9 cellular contexts compared by ENCODE assay signal in genomic region chr15:48250640-48251076, GRCh38. TPM values are rescaled to one million over a fixed set of nuclear protein-coding genes. Genes with fewer than 3 reads are reported as not detected.
DNase-seq lines count a peak whose midpoint lies in the region; ATAC-seq, FAIRE-seq and TF ChIP-seq lines count a peak whose summit lies in the region.
"Had no signal": no experiment of that assay in that cellular context is flagged by ENCODE, and none has a peak within 500 bp of the region (broad histone marks: within the 10 kb centered on the region; RNA-seq: fewer than 3 reads in every experiment).

No MANE protein-coding gene starts in this region.

- no peak for TF ChIP-seq POLR2A in A549 (IDR thresholded peaks at IDR 0.05; ENCODE audit: low read length)

- H3K4me1 ChIP-seq in A549 (no peaks in the 10 kb centered on the region), mucosa of descending colon (ENCODE audit: low read depth) (no peaks in the 10 kb centered on the region)

- peak; percentile 52 for TF ChIP-seq CTCF in A549 (IDR thresholded peaks at IDR 0.05)
- TF ChIP-seq CTCF in GM10266 (IDR thresholded peaks at IDR 0.05; ENCODE audit: control insufficient read depth, insufficient read depth, low read depth, missing control alignments), result peak; percentile 69
- TF ChIP-seq CTCF in dorsolateral prefrontal cortex (IDR thresholded peaks at IDR 0.05 in 54 of 56, conservative IDR thresholded peaks at IDR 0.05 in 2 of 56; ENCODE audit: low read depth in 1 of 56, partially characterized antibody in 56 of 56), result peak; percentile 34 to 75 (median 60)
- no peak for TF ChIP-seq CTCF in mucosa of descending colon (IDR thresholded peaks at IDR 0.05)

- 3% methylated on average over 6 of the region's 6 CpGs for WGBS in A549 (ENCODE audit: missing lambda C conversion rate)

- H3K27ac ChIP-seq in A549, result no peak overlapping the region
- no peak overlapping the region for H3K27ac ChIP-seq in dorsolateral prefrontal cortex

- DNase-seq in A549 (ENCODE audit: low read depth in 1 of 2, low spot score in 1 of 2) (peak; percentile 13 to 67), GM10266 (ENCODE audit: extremely low spot score) (peak; percentile 51), LHCN-M2 (ENCODE audit: low read depth) (peak; percentile 73), RKO (ENCODE audit: low spot score) (peak; percentile 73), dorsolateral prefrontal cortex (peak in 1 of 10 donors; percentile 19), mucosa of descending colon (peak in 1 of 3 donors; percentile 71)
- no peak for DNase-seq in activated T-cell treated with anti-CD3 and anti-CD28 coated beads, Interleukin-2, amount 50 U/mL, for 24 hours

- H3K36me3 ChIP-seq in mucosa of descending colon (ENCODE audit: low read depth), result no peaks in the 10 kb centered on the region

- H3K27me3 Mint-ChIP-seq in activated T-cell treated with anti-CD3 and anti-CD28 coated beads, Interleukin-2, amount 50 U/mL, for 24 hours, result peaks cover 17% of the 10 kb centered on the region

- no peak overlapping the region for H3K4me3 ChIP-seq in A549
- H3K4me3 ChIP-seq in dorsolateral prefrontal cortex, result no peak overlapping the region
- H3K4me3 ChIP-seq in mucosa of descending colon, result no peak overlapping the region

- no peaks in the 10 kb centered on the region for H3K4me1 Mint-ChIP-seq in activated T-cell treated with anti-CD3 and anti-CD28 coated beads, Interleukin-2, amount 50 U/mL, for 24 hours (ENCODE audit: low read depth)

- no peak overlapping the region for H3K4me3 Mint-ChIP-seq in activated T-cell treated with anti-CD3 and anti-CD28 coated beads, Interleukin-2, amount 50 U/mL, for 24 hours

- H3K9me3 Mint-ChIP-seq in activated T-cell treated with anti-CD3 and anti-CD28 coated beads, Interleukin-2, amount 50 U/mL, for 24 hours, result no peaks in the 10 kb centered on the region

- ATAC-seq in A549 (peak; percentile 55 to 56; a peak in 4 of 6 replicates), mucosa of descending colon (peak; percentile 64), GM21576 (IDR thresholded peaks at IDR 0.05; ENCODE audit: unreplicated experiment) (no peak)

- POLR2A ChIA-PET in A549 (lab: Yijun Ruan, JAX), result no interaction called here

- TF ChIP-seq RAD21 in A549 (conservative IDR thresholded peaks at IDR 0.05 in 1 of 2, IDR thresholded peaks at IDR 0.05 in 1 of 2), result peak; percentile 59

- no peak for TF ChIP-seq EP300 in A549 (IDR thresholded peaks at IDR 0.05)

- no peak overlapping the region for H3K27ac Mint-ChIP-seq in activated T-cell treated with anti-CD3 and anti-CD28 coated beads, Interleukin-2, amount 50 U/mL, for 24 hours

- no peak for FAIRE-seq in A549 (lab: Jason Lieb, UNC)

- H3K9me3 ChIP-seq in A549, result no peaks in the 10 kb centered on the region
- H3K9me3 ChIP-seq in mucosa of descending colon, result no peaks in the 10 kb centered on the region

- no peaks in the 10 kb centered on the region for H3K36me3 Mint-ChIP-seq in activated T-cell treated with anti-CD3 and anti-CD28 coated beads, Interleukin-2, amount 50 U/mL, for 24 hours (ENCODE audit: low read depth)

- H3K4me2 ChIP-seq in A549, result no peak overlapping the region

- CTCF ChIA-PET in A549 (lab: Yijun Ruan, JAX), result interaction anchor here (0.6 to 1.8 kb wide), 7 partner anchors 18 to 1054 kb away, joined by 3 to 7 read pairs (median 3); no protein-coding TSS in a partner anchor

- H3K27me3 ChIP-seq in dorsolateral prefrontal cortex, result no peaks in the 10 kb centered on the region

- intact Hi-C loops in dorsolateral prefrontal cortex (cut with DNase I), result no loop called here
- intact Hi-C loops in mucosa of descending colon (cut with DNase I, micrococcal nuclease), result loop anchor here in 1 of 2 donors (10.0 kb wide), 1 partner anchor 1056 kb away; no protein-coding TSS in a partner anchor

TF ChIP-seq in A549, 52 proteins besides CTCF, POLR2A, EP300 and RAD21:
- TF ChIP-seq POLR2AphosphoS2 (conservative IDR thresholded peaks at IDR 0.05; ENCODE audit: low read length) (no peak), SMC3 (IDR thresholded peaks at IDR 0.05) (peak; percentile 51; the same call in 2 of the 3 replicates)

RNA-seq across cellular contexts. Expression of gene SLC12A1, which starts 44.6 kb away (rescaled TPM):
- polyA plus RNA-seq in A549 (2011; rRNA removed) (not detected in 2 replicates), A549 (2017; fragmentation: RNase III; extraction: RNeasy Plus Mini Kit Qiagen cat#74134 plus additional on column Dnase treatment) (not detected in 3 replicates)
- not detected in 2 replicates for polyA plus RNA-seq in A549 (2012; cell fraction: cytosol; rRNA removed)
- polyA plus RNA-seq in A549 (2012; cell fraction: nucleus; rRNA removed), result not detected in 2 replicates
- polyA minus RNA-seq in A549 (2011; rRNA and poly(A)+ RNA removed), result not detected in 2 replicates
- total RNA-seq in LHCN-M2 (2014; rRNA removed) (not detected in 2 replicates), dorsolateral prefrontal cortex (1 to 10 TPM in 115 of 120 experiments, under 1 TPM in 5; 0.67 to 4.1 (median 2.0) TPM), mucosa of descending colon (not detected)
- polyA plus RNA-seq in LHCN-M2 (2012), result not detected
- polyA plus RNA-seq: esophagus had no signal

RNA-seq across cellular contexts. Expression of gene CTXN2, which starts 59.2 kb away (rescaled TPM):
- polyA plus RNA-seq in A549 (2011; rRNA removed), result not detected in 2 replicates
- polyA plus RNA-seq in A549 (2012; cell fraction: cytosol; rRNA removed), result 0.03 TPM in 1 of 2 replicates, not detected in the other
- polyA plus RNA-seq in A549 (2012; cell fraction: nucleus; rRNA removed), result not detected in 2 replicates
- polyA plus RNA-seq in A549 (2017; fragmentation: RNase III; extraction: RNeasy Plus Mini Kit Qiagen cat#74134 plus additional on column Dnase treatment), result not detected in 3 replicates
- polyA minus RNA-seq in A549 (2011; rRNA and poly(A)+ RNA removed), result not detected in 2 replicates
- total RNA-seq in LHCN-M2 (2014; rRNA removed), result not detected in 2 replicates
- not detected for polyA plus RNA-seq in LHCN-M2 (2012)
- total RNA-seq in dorsolateral prefrontal cortex, result 1 to 10 TPM; 1.3 to 7.1 (median 3.8) TPM
- under 1 TPM in 1 of 3 donors, not detected in 2; 0.16 TPM for total RNA-seq in mucosa of descending colon
- polyA plus RNA-seq: esophagus had no signal
